In the genomic region with DNA sequence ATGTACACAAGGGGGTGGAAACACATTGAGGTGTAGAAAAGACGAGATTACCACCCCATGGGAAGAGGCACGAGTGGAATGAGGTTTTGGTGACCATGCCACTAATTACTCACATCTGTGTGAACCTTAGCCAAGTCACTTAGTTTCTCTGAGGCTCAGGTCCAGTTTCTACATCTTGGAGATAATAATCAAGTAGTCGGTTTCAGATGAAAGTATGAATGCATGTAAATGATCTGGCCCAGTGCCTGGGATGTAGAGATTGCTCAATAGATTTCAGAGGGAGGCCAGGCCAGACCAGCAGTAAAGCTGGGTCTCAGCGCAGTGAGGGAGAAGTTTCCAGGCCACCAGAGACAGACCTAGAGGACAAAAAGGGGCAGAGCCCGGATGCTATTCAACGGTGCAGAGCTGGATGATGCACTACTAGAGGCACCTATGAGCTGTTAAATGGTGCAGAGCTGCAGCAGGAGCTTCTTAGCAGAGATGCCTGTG, we compare ENCODE assay signal across 15 cellular contexts.
DNase-seq lines count a peak whose midpoint lies in the region; ATAC-seq, FAIRE-seq and TF ChIP-seq lines count a peak whose summit lies in the region.
"Had no signal": no experiment of that assay in that cellular context is flagged by ENCODE, and none has a peak within 500 bp of the region (broad histone marks: within the 10 kb centered on the region; RNA-seq: fewer than 3 reads in every experiment).

No MANE protein-coding gene starts in this region.

- no peak for FAIRE-seq in RCC 7860 (lab: Jason Lieb, UNC)

- no peaks in the 10 kb centered on the region for H3K36me3 ChIP-seq in breast epithelium
- H3K36me3 ChIP-seq in upper lobe of right lung = no peaks in the 10 kb centered on the region
- H3K36me3 ChIP-seq: tibial artery had no signal

- H3K4me1 ChIP-seq in breast epithelium = peaks cover 0 to 11% of the 10 kb centered on the region in 2 donors
- peaks cover 4% of the 10 kb centered on the region for H3K4me1 ChIP-seq in upper lobe of right lung
- H3K4me1 ChIP-seq: body of pancreas had no signal

- POLR2A ChIA-PET in MCF 10A (lab: Yijun Ruan, JAX) = interaction anchor here (0.9 to 1.7 kb wide), 3 partner anchors 9 to 79 kb away, joined by 3 to 4 read pairs (median 3); no protein-coding TSS in a partner anchor

- in situ Hi-C loops in KBM-7 (cut with MboI; ENCODE audit: low pct_unique_long_range_greater_than_20kb, low sequenced_read_pairs) = no loop called here

- H3K9me3 Mint-ChIP-seq in MCF 10A (ENCODE audit: unreplicated experiment) = no peaks in the 10 kb centered on the region
- H3K9me3 Mint-ChIP-seq: activated T-cell treated with anti-CD3 and anti-CD28 coated beads, Interleukin-2, amount 50 U/mL, for 4 hours had no signal

- no TSS peak for BruUV-seq in MCF 10A (replicated peaks; lab: Mats Ljungman, UMichigan)

- H3K9me3 ChIP-seq in breast epithelium (no peaks in the 10 kb centered on the region), upper lobe of right lung (no peaks in the 10 kb centered on the region)
- H3K9me3 ChIP-seq: body of pancreas, tibial artery had no signal

- H3K4me3 Mint-ChIP-seq in MCF 10A (ENCODE audit: unreplicated experiment) = no peak overlapping the region
- H3K4me3 Mint-ChIP-seq: activated T-cell treated with anti-CD3 and anti-CD28 coated beads, Interleukin-2, amount 50 U/mL, for 4 hours had no signal

- no peak for TF ChIP-seq POLR2A in breast epithelium (IDR thresholded peaks at IDR 0.05)

- H3K27ac Mint-ChIP-seq in MCF 10A (ENCODE audit: low read depth, unreplicated experiment) = peak overlapping the region; percentile 93

- H3K27me3 ChIP-seq in breast epithelium (no peaks in the 10 kb centered on the region), upper lobe of right lung (no peaks in the 10 kb centered on the region)
- H3K27me3 ChIP-seq: body of pancreas, tibial artery had no signal

- TF ChIP-seq CTCF in MCF 10A (IDR thresholded peaks at IDR 0.05; ENCODE audit: unreplicated experiment) = no peak
- TF ChIP-seq CTCF in breast epithelium (IDR thresholded peaks at IDR 0.05) = no peak
- TF ChIP-seq CTCF in fibroblast of villous mesenchyme (IDR thresholded peaks at IDR 0.05; ENCODE audit: insufficient read depth, low read depth, low read length) = no peak
- no peak for TF ChIP-seq CTCF in upper lobe of right lung (IDR thresholded peaks at IDR 0.05)

- DNase-seq in MCF 10A (ENCODE audit: unreplicated experiment) = peak; percentile 82
- DNase-seq in breast epithelium (ENCODE audit: low spot score in 2 of 2) = no peak
- DNase-seq in RCC 7860 (ENCODE audit: low spot score) = peak; percentile 51
- peak; percentile 61 for DNase-seq in fibroblast of villous mesenchyme (ENCODE audit: low read depth)
- no peak for DNase-seq in upper lobe of right lung
- no peak for DNase-seq in COR-L47 (lab: John Stamatoyannopoulos, UW)
- DNase-seq in putamen (ENCODE audit: low spot score) = no peak
- no peak for DNase-seq in KBM-7
- DNase-seq: activated CD4-positive, CD25-positive, alpha-beta regulatory T cell treated with anti-CD3 and anti-CD28 coated beads, Interleukin-2, amount 50 U/mL, for 72 hours; activated T-cell treated with anti-CD3 and anti-CD28 coated beads, Interleukin-2, amount 50 U/mL, for 4 hours; body of pancreas; MV-4-11; NCI-H526 treated with DMSO at 0.1 percent for 48 hours; tibial artery had no signal

- intact Hi-C loops in MCF 10A (cut with micrococcal nuclease) = loop anchor here (5.0 to 10.0 kb wide), 2 partner anchors 84 to 1097 kb away; no protein-coding TSS in a partner anchor
- intact Hi-C loops in breast epithelium (cut with DNase I; ENCODE audit: low total_unique reads) = no loop called here
- intact Hi-C loops in upper lobe of right lung (cut with DNase I) = no loop called here

- peak; percentile 29 for ATAC-seq in upper lobe of right lung
- ATAC-seq: activated T-cell treated with anti-CD3 and anti-CD28 coated beads, Interleukin-2, amount 50 U/mL, for 4 hours; body of pancreas had no signal

- H3K4me3 ChIP-seq in breast epithelium = no peak overlapping the region
- no peak overlapping the region for H3K4me3 ChIP-seq in fibroblast of villous mesenchyme (ENCODE audit: low read depth, low read length)
- no peak overlapping the region for H3K4me3 ChIP-seq in upper lobe of right lung
- H3K4me3 ChIP-seq: body of pancreas, GM23248, tibial artery had no signal

- no peaks in the 10 kb centered on the region for H3K36me3 Mint-ChIP-seq in MCF 10A (ENCODE audit: insufficient read depth, unreplicated experiment)

- H3K27ac ChIP-seq in breast epithelium = peak overlapping the region in 1 of 2 donors; percentile 70
- no peak overlapping the region for H3K27ac ChIP-seq in upper lobe of right lung
- H3K27ac ChIP-seq: GM23248 had no signal

- H3K4me1 Mint-ChIP-seq in MCF 10A (ENCODE audit: insufficient read depth, unreplicated experiment) = peaks cover 40% of the 10 kb centered on the region

- CTCF ChIA-PET in MCF 10A (lab: Yijun Ruan, JAX) = interaction anchor here (0.6 to 1.1 kb wide), 3 partner anchors 29 to 759 kb away, joined by 3 to 6 read pairs (median 4); no protein-coding TSS in a partner anchor

- H3K27me3 Mint-ChIP-seq in MCF 10A (ENCODE audit: insufficient read depth, unreplicated experiment) = no peaks in the 10 kb centered on the region

Comparison
In these comparisons a context has a peak if more than half of its experiments do, and no peak if none do; other contexts are left out.
1. DNase-seq: peak in MCF 10A (single experiment), RCC 7860 (single experiment) and fibroblast of villous mesenchyme (single experiment); none in breast epithelium (0 of 2), upper lobe of right lung (single experiment), COR-L47 (single experiment), putamen (single experiment) and KBM-7 (single experiment).